Comparison of ENCODE assay signal across 8 cellular contexts in genomic region chr6:148051-148984, GRCh38.
A peak's percentile ranks its signal among the peaks of the same experiment; 100 is the strongest.
DNase-seq lines count a peak whose midpoint lies in the region; ATAC-seq and TF ChIP-seq lines count a peak whose summit lies in the region.
"Not testable (repeated sequence)": the region's sequence is repeated elsewhere in the genome, so short reads cannot be mapped to it uniquely, and the experiment has no call there.

No MANE protein-coding gene starts in this region.

- BruUV-seq in PC-3 (replicated peaks; lab: Mats Ljungman, UMichigan), result not testable (repeated sequence)

- H2AFZ ChIP-seq in PC-3 (ENCODE audit: low read length), result not testable (repeated sequence)

- intact Hi-C loops in PC-3 (cut with micrococcal nuclease), result not testable (repeated sequence)

- TF ChIP-seq CTCF in GM06990 (IDR thresholded peaks at IDR 0.05; ENCODE audit: insufficient read depth, low read length, poor library complexity, severe bottlenecking) (peak; percentile 98), PC-3 (conservative IDR thresholded peaks at IDR 0.05; ENCODE audit: low read depth, low read length) (peak; percentile 54)

- not testable (repeated sequence) for H3K27ac ChIP-seq in PC-3 (ENCODE audit: low read length); effector memory CD4-positive, alpha-beta T cell (ENCODE audit: insufficient read depth, low read length, poor library complexity, severe bottlenecking)

- ATAC-seq in GM21723 (IDR thresholded peaks at IDR 0.05; ENCODE audit: unreplicated experiment) (peak; percentile 95), HG03521 (IDR thresholded peaks at IDR 0.05; ENCODE audit: unreplicated experiment) (peak; percentile 96)
- ATAC-seq in PC-3, result not testable (repeated sequence)

- H3K9ac ChIP-seq in PC-3 (ENCODE audit: low read length), result not testable (repeated sequence)

- H3K36me3 ChIP-seq in GM06990 (ENCODE audit: control insufficient read depth, insufficient read depth, low read length); PC-3 (ENCODE audit: low read depth, low read length); effector memory CD4-positive, alpha-beta T cell (ENCODE audit: control insufficient read depth, insufficient read depth, low read length): not testable (repeated sequence)

- H3K27me3 ChIP-seq in GM06990 (replicated peaks; ENCODE audit: control insufficient read depth, insufficient read depth, low read length); PC-3 (ENCODE audit: low read length); effector memory CD4-positive, alpha-beta T cell (replicated peaks; ENCODE audit: control insufficient read depth, insufficient read depth, low read length, poor library complexity, severe bottlenecking): not testable (repeated sequence)

- not testable (repeated sequence) for H3K4me3 ChIP-seq in GM06990 (replicated peaks; ENCODE audit: low read depth, low read length); PC-3 (ENCODE audit: low read length); effector memory CD4-positive, alpha-beta T cell (ENCODE audit: insufficient read depth, low read depth, low read length, poor library complexity, severe bottlenecking)

- CTCF ChIA-PET in PC-3 (lab: Charles Lee), result not testable (repeated sequence)

- not testable (repeated sequence) for H3K4me2 ChIP-seq in PC-3 (ENCODE audit: low read length)

- H3F3A ChIP-seq in PC-3 (ENCODE audit: low read length, unreplicated experiment), result not testable (repeated sequence)

- not testable (repeated sequence) for H4K20me1 ChIP-seq in PC-3 (ENCODE audit: low read length)

- H3K4me1 ChIP-seq in PC-3 (ENCODE audit: insufficient read depth, low read length); effector memory CD4-positive, alpha-beta T cell (ENCODE audit: control insufficient read depth, insufficient read depth, low read length, poor library complexity, severe bottlenecking): not testable (repeated sequence)

- not testable (repeated sequence) for H3K9me3 ChIP-seq in PC-3 (ENCODE audit: low read length); effector memory CD4-positive, alpha-beta T cell (ENCODE audit: control insufficient read depth, low read length)

- DNase-seq in GM06990 (ENCODE audit: extremely low read depth, insufficient read length), result peak; percentile 89
- peak; percentile 36 for DNase-seq in PC-3
- peak; percentile 79 for DNase-seq in activated CD8-positive, alpha-beta memory T cell treated with anti-CD3 and anti-CD28 coated beads for 24 hours
- DNase-seq in effector memory CD4-positive, alpha-beta T cell, result peak; percentile 47 to 52 (median 49)
- DNase-seq in myocyte (ENCODE audit: low read depth), result peak; percentile 25
- peak; percentile 58 for DNase-seq in stimulated activated CD8-positive, alpha-beta memory T cell treated with anti-CD3 and anti-CD28 coated beads, Interleukin-7, amount 100 ng/mL, for 24 hours (ENCODE audit: low read depth)

- POLR2A ChIA-PET in PC-3 (lab: Charles Lee; ENCODE audit: unreplicated experiment), result not testable (repeated sequence)

- not testable (repeated sequence) for H3K79me2 ChIP-seq in PC-3 (ENCODE audit: low read length)

- not testable (repeated sequence) for H3K9me2 ChIP-seq in PC-3 (replicated peaks; ENCODE audit: low read length)

Comparison
In these comparisons a context has a peak if more than half of its experiments do, and no peak if none do; other contexts are left out.
1. DNase-seq: peak in every context shown above with its lines; median percentile 89 in GM06990; 79 in activated CD8-positive, alpha-beta memory T cell treated with anti-CD3 and anti-CD28 coated beads for 24 hours; 58 in stimulated activated CD8-positive, alpha-beta memory T cell treated with anti-CD3 and anti-CD28 coated beads, Interleukin-7, amount 100 ng/mL, for 24 hours; 49 in effector memory CD4-positive, alpha-beta T cell; 36 in PC-3; 25 in myocyte.